ENCODE assay signal across 19 cellular contexts in genomic region chr3:52775877-52776276, GRCh38. TPM values are rescaled to one million over a fixed set of nuclear protein-coding genes. Genes with fewer than 3 reads are reported as not detected.
A peak's percentile ranks its signal among the peaks of the same experiment; 100 is the strongest.
DNase-seq lines count a peak whose midpoint lies in the region; ATAC-seq and TF ChIP-seq lines count a peak whose summit lies in the region.
"Had no signal": no experiment of that assay in that cellular context is flagged by ENCODE, and none has a peak within 500 bp of the region (broad histone marks: within the 10 kb centered on the region; RNA-seq: fewer than 3 reads in every experiment).

No MANE protein-coding gene starts in this region.

- H3K4me3 ChIP-seq in endodermal cell (ENCODE audit: low read length) (no peak overlapping the region), uterus (no peak overlapping the region)
- H3K4me3 ChIP-seq: BLaER1 treated with 17β-estradiol and CSF1 and Interleukin-3, amounts not matched to agents 10 nM and 100 nM; SJCRH30 had no signal

- no peak overlapping the region for H3K27ac Mint-ChIP-seq in activated T-cell treated with anti-CD3 and anti-CD28 coated beads, Interleukin-2, amount 50 U/mL, for 24 hours
- H3K27ac Mint-ChIP-seq in endodermal cell, result no peak overlapping the region
- H3K27ac Mint-ChIP-seq in stimulated activated effector memory CD8-positive, alpha-beta T cell treated with anti-CD3 and anti-CD28 coated beads, Interleukin-12 subunit alpha, Interleukin-12 subunit beta, amount 100 ng/mL, for 72 hours, result peak overlapping the region; percentile 27

- no peaks in the 10 kb centered on the region for H3K9me3 ChIP-seq in endodermal cell (ENCODE audit: control insufficient read depth, low read length)
- H3K9me3 ChIP-seq in uterus, result no peaks in the 10 kb centered on the region
- H3K9me3 ChIP-seq: BLaER1 treated with 17β-estradiol and CSF1 and Interleukin-3, amounts not matched to agents 10 nM and 100 nM; SJCRH30 had no signal

- DNase-seq in activated T-cell treated with anti-CD3 and anti-CD28 coated beads, Interleukin-2, amount 50 U/mL, for 24 hours, result peak; percentile 7
- no peak for DNase-seq in activated T-cell treated with anti-CD3 and anti-CD28 coated beads, Interleukin-2, amount 50 U/mL, for 1 hour
- peak; percentile 27 for DNase-seq in endodermal cell
- no peak for DNase-seq in stimulated activated effector memory CD8-positive, alpha-beta T cell treated with anti-CD3 and anti-CD28 coated beads, Interleukin-12 subunit alpha, Interleukin-12 subunit beta, amount 100 ng/mL, for 72 hours (ENCODE audit: low spot score in 2 of 2)
- DNase-seq in uterus, result no peak
- DNase-seq: activated gamma-delta T cell; amniotic stem cell; central memory CD4-positive, alpha-beta T cell; DMS 273 treated with DMSO at 0.1 percent for 48 hours; GF-D8; mesendoderm; NCI-H524; SJCRH30; stimulated activated naive CD8-positive, alpha-beta T cell treated with anti-CD3 and anti-CD28 coated beads, Interleukin-15, amount 100 ng/mL, for 72 hours had no signal

- no peak overlapping the region for H3K27ac ChIP-seq in endodermal cell (ENCODE audit: low read depth, low read length)
- no peak overlapping the region for H3K27ac ChIP-seq in uterus
- H3K27ac ChIP-seq: BLaER1 treated with 17β-estradiol and CSF1 and Interleukin-3, amounts not matched to agents 10 nM and 100 nM; SJCRH30 had no signal

- H3K4me1 ChIP-seq in endodermal cell (ENCODE audit: control insufficient read depth, insufficient read depth, low read length) (no peaks in the 10 kb centered on the region), uterus (no peaks in the 10 kb centered on the region)
- H3K4me1 ChIP-seq: SJCRH30 had no signal

- H3K36me3 Mint-ChIP-seq in activated T-cell treated with anti-CD3 and anti-CD28 coated beads, Interleukin-2, amount 50 U/mL, for 24 hours (ENCODE audit: low read depth), result peaks cover 4% of the 10 kb centered on the region
- no peaks in the 10 kb centered on the region for H3K36me3 Mint-ChIP-seq in endodermal cell (ENCODE audit: low read depth)
- no peaks in the 10 kb centered on the region for H3K36me3 Mint-ChIP-seq in stimulated activated effector memory CD8-positive, alpha-beta T cell treated with anti-CD3 and anti-CD28 coated beads, Interleukin-12 subunit alpha, Interleukin-12 subunit beta, amount 100 ng/mL, for 72 hours

- TF ChIP-seq CTCF in endodermal cell (conservative IDR thresholded peaks at IDR 0.05) (no peak), uterus (IDR thresholded peaks at IDR 0.05) (no peak)

- H3K27me3 ChIP-seq in endodermal cell (ENCODE audit: control insufficient read depth, insufficient read depth, low read length, poor library complexity, severe bottlenecking) (no peaks in the 10 kb centered on the region), uterus (no peaks in the 10 kb centered on the region)
- H3K27me3 ChIP-seq: BLaER1 treated with 17β-estradiol and CSF1 and Interleukin-3, amounts not matched to agents 10 nM and 100 nM; SJCRH30 had no signal

- H3K9me3 Mint-ChIP-seq in activated T-cell treated with anti-CD3 and anti-CD28 coated beads, Interleukin-2, amount 50 U/mL, for 24 hours, result no peaks in the 10 kb centered on the region
- no peaks in the 10 kb centered on the region for H3K9me3 Mint-ChIP-seq in endodermal cell
- H3K9me3 Mint-ChIP-seq in stimulated activated effector memory CD8-positive, alpha-beta T cell treated with anti-CD3 and anti-CD28 coated beads, Interleukin-12 subunit alpha, Interleukin-12 subunit beta, amount 100 ng/mL, for 72 hours, result no peaks in the 10 kb centered on the region
- H3K9me3 Mint-ChIP-seq: stimulated activated naive CD8-positive, alpha-beta T cell treated with anti-CD3 and anti-CD28 coated beads, Interleukin-15, amount 100 ng/mL, for 72 hours had no signal

- peaks cover 3% of the 10 kb centered on the region for H3K27me3 Mint-ChIP-seq in activated T-cell treated with anti-CD3 and anti-CD28 coated beads, Interleukin-2, amount 50 U/mL, for 24 hours
- peaks cover 11% of the 10 kb centered on the region for H3K27me3 Mint-ChIP-seq in endodermal cell (ENCODE audit: insufficient read depth)

- H3K36me3 ChIP-seq in endodermal cell (ENCODE audit: control insufficient read depth, insufficient read depth, low read length) (no peaks in the 10 kb centered on the region), uterus (no peaks in the 10 kb centered on the region)
- H3K36me3 ChIP-seq: BLaER1 treated with 17β-estradiol and CSF1 and Interleukin-3, amounts not matched to agents 10 nM and 100 nM; SJCRH30 had no signal

- no peak for TF ChIP-seq POLR2A in uterus (IDR thresholded peaks at IDR 0.05)

- intact Hi-C loops in uterus (cut with DNase I; ENCODE audit: low total_unique reads), result no loop called here

- no peak overlapping the region for H3K4me3 Mint-ChIP-seq in activated T-cell treated with anti-CD3 and anti-CD28 coated beads, Interleukin-2, amount 50 U/mL, for 24 hours
- H3K4me3 Mint-ChIP-seq in endodermal cell, result no peak overlapping the region
- no peak overlapping the region for H3K4me3 Mint-ChIP-seq in stimulated activated effector memory CD8-positive, alpha-beta T cell treated with anti-CD3 and anti-CD28 coated beads, Interleukin-12 subunit alpha, Interleukin-12 subunit beta, amount 100 ng/mL, for 72 hours
- H3K4me3 Mint-ChIP-seq: stimulated activated naive CD8-positive, alpha-beta T cell treated with anti-CD3 and anti-CD28 coated beads, Interleukin-15, amount 100 ng/mL, for 72 hours had no signal

- no peak overlapping the region for H3K9ac ChIP-seq in endodermal cell (ENCODE audit: extremely low read depth, low read length, poor library complexity, severe bottlenecking)

- 85 to 89% methylated on average over 7 to 8 of the region's 8 CpGs for WGBS in endodermal cell (ENCODE audit: insufficient coverage in 1 of 2, insufficient read length in 1 of 2), 2 experiments

- ATAC-seq in stimulated activated effector memory CD8-positive, alpha-beta T cell treated with anti-CD3 and anti-CD28 coated beads, Interleukin-12 subunit alpha, Interleukin-12 subunit beta, amount 100 ng/mL, for 72 hours, result no peak
- no peak for ATAC-seq in GM19328 (IDR thresholded peaks at IDR 0.05; ENCODE audit: unreplicated experiment)
- ATAC-seq: stimulated activated naive CD8-positive, alpha-beta T cell treated with anti-CD3 and anti-CD28 coated beads, Interleukin-15, amount 100 ng/mL, for 72 hours had no signal

- peaks cover 8% of the 10 kb centered on the region for H3K4me1 Mint-ChIP-seq in activated T-cell treated with anti-CD3 and anti-CD28 coated beads, Interleukin-2, amount 50 U/mL, for 24 hours (ENCODE audit: low read depth)
- H3K4me1 Mint-ChIP-seq in endodermal cell, result peaks cover 3% of the 10 kb centered on the region
- peaks cover 7% of the 10 kb centered on the region for H3K4me1 Mint-ChIP-seq in stimulated activated effector memory CD8-positive, alpha-beta T cell treated with anti-CD3 and anti-CD28 coated beads, Interleukin-12 subunit alpha, Interleukin-12 subunit beta, amount 100 ng/mL, for 72 hours

RNA-seq across cellular contexts. Expression of gene ITIH1, which starts 1.5 kb away (rescaled TPM):
- total RNA-seq in endodermal cell, result not detected
- polyA plus RNA-seq in endodermal cell (2013, experiment 1 of 2), result not detected
- polyA plus RNA-seq in endodermal cell (2013, experiment 2 of 2), result not detected
- under 1 TPM in 1 of 4 donors, not detected in 3; 0.18 TPM for total RNA-seq in uterus
- total RNA-seq: ureter had no signal
- polyA plus RNA-seq: keratinocyte, neural cell had no signal

RNA-seq across cellular contexts. Expression of gene NEK4, which starts 5.1 kb away (rescaled TPM):
- total RNA-seq in endodermal cell, result 10 to 100 TPM; 44.2 to 49.5 TPM
- 27.0 TPM for polyA plus RNA-seq in endodermal cell (2013, experiment 1 of 2)
- 24.0 TPM for polyA plus RNA-seq in endodermal cell (2013, experiment 2 of 2)
- total RNA-seq in uterus, result 10 to 100 TPM; 16.8 to 48.0 (median 37.7) TPM

RNA-seq across cellular contexts. Expression of gene ITIH3, which starts 18.7 kb away (rescaled TPM):
- total RNA-seq in endodermal cell (not detected), uterus (10 to 100 TPM in 1 of 4 donors, 1 to 10 TPM in 2, under 1 TPM in 1; 0.48 to 11.8 (median 5.6) TPM)
- polyA plus RNA-seq in endodermal cell (2013, experiment 1 of 2), result 0.36 TPM
- polyA plus RNA-seq in endodermal cell (2013, experiment 2 of 2), result 0.41 TPM
- total RNA-seq: SJCRH30 had no signal
- polyA plus RNA-seq: keratinocyte, neural cell had no signal

RNA-seq across cellular contexts. Expression of gene ITIH4, which starts 54.6 kb away (rescaled TPM):
- total RNA-seq in endodermal cell, result 1 to 10 TPM; 6.0 to 6.2 TPM
- polyA plus RNA-seq in endodermal cell (2013, experiment 1 of 2), result 4.1 TPM
- polyA plus RNA-seq in endodermal cell (2013, experiment 2 of 2), result 4.8 TPM
- 1 to 10 TPM in 3 of 4 donors, under 1 TPM in 1; 0.26 to 8.7 (median 6.9) TPM for total RNA-seq in uterus
- total RNA-seq: SJCRH30 had no signal

RNA-seq across cellular contexts. Expression of gene MUSTN1, which starts 58.9 kb away (rescaled TPM):
- total RNA-seq in endodermal cell, result 1 to 10 TPM; 3.2 to 4.2 TPM
- polyA plus RNA-seq in endodermal cell (2013, experiment 1 of 2), result 22.5 TPM
- 20.6 TPM for polyA plus RNA-seq in endodermal cell (2013, experiment 2 of 2)
- 10 to 100 TPM in 1 of 4 donors, 1 to 10 TPM in 2, not detected in 1; 1.8 to 35.2 (median 8.7) TPM for total RNA-seq in uterus
- polyA plus RNA-seq: keratinocyte, neural cell had no signal

Comparison
In these comparisons a context has a peak if more than half of its experiments do, and no peak if none do; other contexts are left out.
1. DNase-seq: peak in activated T-cell treated with anti-CD3 and anti-CD28 coated beads, Interleukin-2, amount 50 U/mL, for 24 hours (single experiment) and endodermal cell (single experiment); none in activated T-cell treated with anti-CD3 and anti-CD28 coated beads, Interleukin-2, amount 50 U/mL, for 1 hour (single experiment), stimulated activated effector memory CD8-positive, alpha-beta T cell treated with anti-CD3 and anti-CD28 coated beads, Interleukin-12 subunit alpha, Interleukin-12 subunit beta, amount 100 ng/mL, for 72 hours (0 of 2) and uterus (0 of 2).